17 cellular contexts compared by ENCODE assay signal in the genomic region with DNA sequence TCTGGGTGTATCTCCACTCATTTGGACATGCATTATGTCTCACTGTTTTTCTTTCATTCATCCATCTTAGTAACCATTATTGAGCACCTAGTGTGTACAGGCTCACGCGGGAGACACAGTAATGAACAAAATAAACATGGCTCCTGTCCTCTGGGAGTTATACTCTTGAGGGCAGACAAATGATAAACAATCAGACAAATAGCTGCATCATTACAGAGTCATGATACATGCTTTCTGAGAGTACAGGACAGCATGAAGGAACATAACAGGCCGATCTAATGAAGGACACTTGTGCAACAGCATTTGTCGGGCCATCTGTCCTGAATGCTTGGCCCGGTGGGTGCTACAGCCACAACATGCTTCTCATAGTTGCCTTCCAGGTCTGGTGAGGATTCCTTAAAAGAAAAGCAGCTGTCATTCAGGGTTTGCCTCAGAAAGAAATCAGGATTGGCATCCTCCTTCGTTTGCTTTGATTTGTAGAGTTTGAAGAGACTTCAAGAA.
"Had no signal": no experiment of that assay in that cellular context is flagged by ENCODE, and none has a peak within 500 bp of the region (broad histone marks: within the 10 kb centered on the region; RNA-seq: fewer than 3 reads in every experiment).

No MANE protein-coding gene starts in this region.

- H3K4me3 Mint-ChIP-seq: naive B cell had no signal

- H3K4me3 ChIP-seq: gastroesophageal sphincter, sigmoid colon, stomach, thoracic aorta, transverse colon had no signal

- H3K36me3 ChIP-seq: gastroesophageal sphincter, neutrophil, sigmoid colon, stomach, thoracic aorta, transverse colon had no signal

- H3K9me3 ChIP-seq: gastroesophageal sphincter, neutrophil, sigmoid colon, stomach, thoracic aorta, transverse colon had no signal

- H3K36me3 Mint-ChIP-seq: naive B cell had no signal

- H3K4me1 Mint-ChIP-seq: naive B cell had no signal

- DNase-seq: effector memory CD4-positive, alpha-beta T cell; glutamatergic neuron; islet precursor cell; mammary epithelial cell; naive B cell; nephron progenitor cell; posterior cingulate gyrus; sigmoid colon; small intestine; stimulated activated CD4-positive, alpha-beta T cell treated with anti-CD3 and anti-CD28 coated beads, Interleukin-12 subunit alpha, Interleukin-12 subunit beta, amount 100 ng/mL, for 4 hours; stimulated activated naive CD4-positive, alpha-beta T cell; stomach; substantia nigra; transverse colon had no signal

- H3K27me3 ChIP-seq: gastroesophageal sphincter, neutrophil, sigmoid colon, stomach, transverse colon had no signal

- H3K4me1 ChIP-seq: sigmoid colon had no signal

- H3K27ac ChIP-seq: gastroesophageal sphincter, neutrophil, sigmoid colon, thoracic aorta, transverse colon had no signal

- H3K9me3 Mint-ChIP-seq: nephron progenitor cell had no signal
